ENCODE assay signal across 17 cellular contexts in genomic region chr20:41655966-41656685, GRCh38.
"Had no signal": no experiment of that assay in that cellular context is flagged by ENCODE, and none has a peak within 500 bp of the region (broad histone marks: within the 10 kb centered on the region; RNA-seq: fewer than 3 reads in every experiment).

No MANE protein-coding gene starts in this region.

- FAIRE-seq: keratinocyte had no signal

- DNase-seq: activated CD4-positive, alpha-beta memory T cell treated with anti-CD3 and anti-CD28 coated beads, Interleukin-2, amount 10 ng/mL, durations not matched to agents 7 days and 5 days; activated CD4-positive, alpha-beta T cell treated with anti-CD3 and anti-CD28 coated beads for 4 hours; activated effector memory CD4-positive, alpha-beta T cell treated with Interleukin-2 at 50 U/mL for 16 hours; activated T-cell treated with anti-CD3 and anti-CD28 coated beads, Interleukin-2, amount 50 U/mL, for 24 hours; adrenal gland; endodermal cell; left ventricle myocardium inferior; mesenchymal stem cell; natural killer cell; occipital lobe; right cardiac atrium; stimulated activated CD4-positive, alpha-beta T cell treated with anti-CD3 and anti-CD28 coated beads, Interleukin-15, amount 100 ng/mL, for 24 hours; stimulated activated CD4-positive, alpha-beta T cell treated with anti-CD3 and anti-CD28 coated beads, Interleukin-4, amount 100 ng/mL, for 24 hours; stimulated activated naive CD4-positive, alpha-beta T cell; substantia nigra; uterus had no signal
